ENCODE assay signal across 1 cellular context in genomic region chr19:7099597-7099921, GRCh38.
TF ChIP-seq lines count a peak whose summit lies in the region.

No MANE protein-coding gene starts in this region.

TF ChIP-seq in GM23338, 12 proteins besides CTCF, POLR2A, EP300 and RAD21 (continued from another document):
- TF ChIP-seq ZNF462 (CRISPR knock-in tag; IDR thresholded peaks at IDR 0.05) (no peak), CREB1 (CRISPR knock-in tag; IDR thresholded peaks at IDR 0.05; ENCODE audit: low read depth) (no peak)
